In the genomic region with DNA sequence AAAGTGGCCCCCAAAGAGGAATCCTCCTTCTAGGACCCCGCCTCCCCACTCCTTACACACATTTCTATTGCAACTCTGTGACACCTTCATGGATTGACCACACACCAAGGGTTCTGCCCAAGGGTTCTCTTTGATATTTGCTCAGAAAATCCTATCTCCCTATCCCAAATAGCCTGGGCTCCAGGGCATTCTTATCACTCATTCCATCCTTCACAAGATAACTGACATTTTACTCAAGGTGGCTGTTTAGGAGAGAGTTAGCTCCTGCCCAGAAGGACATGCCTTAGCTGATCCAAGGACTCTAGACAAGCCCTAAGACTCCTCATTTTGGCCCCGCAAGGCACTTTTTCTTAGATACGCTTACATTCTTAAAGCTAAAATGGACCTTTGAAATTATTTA, we compare ENCODE assay signal across 40 cellular contexts. TPM values are rescaled to one million over a fixed set of nuclear protein-coding genes. Genes with fewer than 3 reads are reported as not detected.
"Had no signal": no experiment of that assay in that cellular context is flagged by ENCODE, and none has a peak within 500 bp of the region (broad histone marks: within the 10 kb centered on the region; RNA-seq: fewer than 3 reads in every experiment).

No MANE protein-coding gene starts in this region.

- H3K27me3 ChIP-seq: ascending aorta, cardiac muscle cell had no signal

- H3K4me1 Mint-ChIP-seq: activated CD4-positive, alpha-beta T cell treated with anti-CD3 and anti-CD28 coated beads, Interleukin-2, amount 10 ng/mL, durations not matched to agents 24 days and 14 days; activated CD8-positive, alpha-beta memory T cell treated with anti-CD3 and anti-CD28 coated beads, Interleukin-2, amount 10 ng/mL, durations not matched to agents 7 days and 5 days; activated naive CD4-positive, alpha-beta T cell treated with anti-CD3 and anti-CD28 coated beads, Interleukin-2, amount 10 ng/mL, durations not matched to agents 7 days and 5 days; activated naive CD4-positive, alpha-beta T cell treated with anti-CD3 and anti-CD28 coated beads, Interleukin-2, amount 50 U/mL, for 24 hours; activated naive CD8-positive, alpha-beta T cell treated with anti-CD3 and anti-CD28 coated beads, Interleukin-2, amount 10 ng/mL, durations not matched to agents 7 days and 5 days; central memory CD8-positive, alpha-beta T cell had no signal

- H3K27me3 Mint-ChIP-seq: activated B cell treated with CpG ODN at 0.5 μM for 24 hours; activated CD4-positive, alpha-beta memory T cell treated with anti-CD3 and anti-CD28 coated beads for 36 hours; activated CD4-positive, alpha-beta T cell treated with anti-CD3 and anti-CD28 coated beads, Interleukin-2, amount 10 ng/mL, durations not matched to agents 24 days and 14 days; activated CD8-positive, alpha-beta memory T cell treated with anti-CD3 and anti-CD28 coated beads, Interleukin-2, amount 10 ng/mL, durations not matched to agents 7 days and 5 days; activated naive CD4-positive, alpha-beta T cell treated with anti-CD3 and anti-CD28 coated beads, Interleukin-2, amount 10 ng/mL, durations not matched to agents 7 days and 5 days; activated naive CD4-positive, alpha-beta T cell treated with anti-CD3 and anti-CD28 coated beads, Interleukin-2, amount 50 U/mL, for 24 hours; activated naive CD8-positive, alpha-beta T cell; activated naive CD8-positive, alpha-beta T cell treated with anti-CD3 and anti-CD28 coated beads, Interleukin-2, amount 10 ng/mL, durations not matched to agents 7 days and 5 days; activated naive CD8-positive, alpha-beta T cell treated with anti-CD3 and anti-CD28 coated beads, Interleukin-2, amount 50 U/mL, for 24 hours; brain; central memory CD8-positive, alpha-beta T cell had no signal

- H3K36me3 Mint-ChIP-seq: activated CD4-positive, alpha-beta memory T cell treated with anti-CD3 and anti-CD28 coated beads for 36 hours; activated CD8-positive, alpha-beta memory T cell treated with anti-CD3 and anti-CD28 coated beads, Interleukin-2, amount 10 ng/mL, durations not matched to agents 7 days and 5 days; activated naive CD4-positive, alpha-beta T cell treated with anti-CD3 and anti-CD28 coated beads, Interleukin-2, amount 10 ng/mL, durations not matched to agents 7 days and 5 days; activated naive CD4-positive, alpha-beta T cell treated with anti-CD3 and anti-CD28 coated beads, Interleukin-2, amount 50 U/mL, for 24 hours; activated naive CD8-positive, alpha-beta T cell; activated naive CD8-positive, alpha-beta T cell treated with anti-CD3 and anti-CD28 coated beads, Interleukin-2, amount 10 ng/mL, durations not matched to agents 7 days and 5 days had no signal

- H3K4me3 Mint-ChIP-seq: activated B cell treated with CpG ODN at 0.5 μM for 24 hours; activated CD4-positive, alpha-beta memory T cell treated with anti-CD3 and anti-CD28 coated beads for 36 hours; activated CD4-positive, alpha-beta T cell treated with anti-CD3 and anti-CD28 coated beads, Interleukin-2, amount 10 ng/mL, durations not matched to agents 24 days and 14 days; activated CD8-positive, alpha-beta memory T cell treated with anti-CD3 and anti-CD28 coated beads, Interleukin-2, amount 10 ng/mL, durations not matched to agents 7 days and 5 days; activated CD8-positive, alpha-beta T cell treated with anti-CD3 and anti-CD28 coated beads, Interleukin-2, amount 10 ng/mL, durations not matched to agents 7 days and 5 days; activated naive CD4-positive, alpha-beta T cell treated with anti-CD3 and anti-CD28 coated beads, Interleukin-2, amount 10 ng/mL, durations not matched to agents 7 days and 5 days; activated naive CD4-positive, alpha-beta T cell treated with anti-CD3 and anti-CD28 coated beads, Interleukin-2, amount 50 U/mL, for 24 hours; activated naive CD8-positive, alpha-beta T cell; activated naive CD8-positive, alpha-beta T cell treated with anti-CD3 and anti-CD28 coated beads, Interleukin-2, amount 10 ng/mL, durations not matched to agents 7 days and 5 days; activated naive CD8-positive, alpha-beta T cell treated with anti-CD3 and anti-CD28 coated beads, Interleukin-2, amount 50 U/mL, for 24 hours; activated T-cell treated with anti-CD3 and anti-CD28 coated beads, Interleukin-2, amount 50 U/mL, for 24 hours; brain; central memory CD8-positive, alpha-beta T cell; T-helper 1 cell treated with Interleukin-12 subunit alpha and Interleukin-12 subunit beta and Interleukin-4 antibody, amounts not matched to agents 30 μg/mL and 1 μg/mL, for 36 hours; T-helper 2 cell treated with Interferon-gamma antibody and Interleukin-4, amounts not matched to agents 5 μg/mL and 100 μg/mL, for 36 hours had no signal

- H3K27ac Mint-ChIP-seq: activated B cell treated with CpG ODN at 0.5 μM for 24 hours; activated CD4-positive, alpha-beta memory T cell treated with anti-CD3 and anti-CD28 coated beads for 36 hours; activated CD4-positive, alpha-beta T cell treated with anti-CD3 and anti-CD28 coated beads, Interleukin-2, amount 10 ng/mL, durations not matched to agents 24 days and 14 days; activated CD8-positive, alpha-beta memory T cell treated with anti-CD3 and anti-CD28 coated beads, Interleukin-2, amount 10 ng/mL, durations not matched to agents 7 days and 5 days; activated CD8-positive, alpha-beta T cell treated with anti-CD3 and anti-CD28 coated beads, Interleukin-2, amount 10 ng/mL, durations not matched to agents 7 days and 5 days; activated naive CD4-positive, alpha-beta T cell treated with anti-CD3 and anti-CD28 coated beads, Interleukin-2, amount 10 ng/mL, durations not matched to agents 7 days and 5 days; activated naive CD4-positive, alpha-beta T cell treated with anti-CD3 and anti-CD28 coated beads, Interleukin-2, amount 50 U/mL, for 24 hours; activated naive CD8-positive, alpha-beta T cell; activated naive CD8-positive, alpha-beta T cell treated with anti-CD3 and anti-CD28 coated beads, Interleukin-2, amount 10 ng/mL, durations not matched to agents 7 days and 5 days; activated naive CD8-positive, alpha-beta T cell treated with anti-CD3 and anti-CD28 coated beads, Interleukin-2, amount 50 U/mL, for 24 hours; activated T-cell treated with anti-CD3 and anti-CD28 coated beads, Interleukin-2, amount 50 U/mL, for 24 hours; activated T-helper 2 cell treated with anti-CD3 and anti-CD28 coated beads, Interferon-gamma antibody, Interleukin-2, Interleukin-4, amounts not matched to agents 10 μg/mL and 5 μg/mL and 100 μg/mL, durations not matched to agents 14 hours and 24 hours and 36 hours; T-helper 1 cell treated with Interleukin-12 subunit alpha and Interleukin-12 subunit beta and Interleukin-4 antibody, amounts not matched to agents 30 μg/mL and 1 μg/mL, for 36 hours; T-helper 2 cell treated with Interferon-gamma antibody and Interleukin-4, amounts not matched to agents 5 μg/mL and 100 μg/mL, for 36 hours had no signal

- H3K9me3 ChIP-seq: ascending aorta had no signal

- H3K27ac ChIP-seq: ascending aorta, cardiac muscle cell, VCaP had no signal

- FAIRE-seq: bronchial epithelial cell, TTC549 had no signal

- H3K36me3 ChIP-seq: ascending aorta, cardiac muscle cell had no signal

- H3K4me1 ChIP-seq: ascending aorta had no signal

- H3K9me3 Mint-ChIP-seq: activated B cell treated with CpG ODN at 0.5 μM for 24 hours; activated CD4-positive, alpha-beta memory T cell treated with anti-CD3 and anti-CD28 coated beads for 36 hours; activated naive CD4-positive, alpha-beta T cell treated with anti-CD3 and anti-CD28 coated beads, Interleukin-2, amount 10 ng/mL, durations not matched to agents 7 days and 5 days; activated naive CD4-positive, alpha-beta T cell treated with anti-CD3 and anti-CD28 coated beads, Interleukin-2, amount 50 U/mL, for 24 hours; activated naive CD8-positive, alpha-beta T cell treated with anti-CD3 and anti-CD28 coated beads, Interleukin-2, amount 10 ng/mL, durations not matched to agents 7 days and 5 days; activated naive CD8-positive, alpha-beta T cell treated with anti-CD3 and anti-CD28 coated beads, Interleukin-2, amount 50 U/mL, for 24 hours; activated T-cell treated with anti-CD3 and anti-CD28 coated beads, Interleukin-2, amount 50 U/mL, for 24 hours; activated T-helper 2 cell treated with anti-CD3 and anti-CD28 coated beads, Interferon-gamma antibody, Interleukin-2, Interleukin-4, amounts not matched to agents 10 μg/mL and 5 μg/mL and 100 μg/mL, durations not matched to agents 14 hours and 24 hours and 36 hours; brain; central memory CD8-positive, alpha-beta T cell; T-helper 1 cell treated with Interleukin-12 subunit alpha and Interleukin-12 subunit beta and Interleukin-4 antibody, amounts not matched to agents 30 μg/mL and 1 μg/mL, for 36 hours; T-helper 2 cell treated with Interferon-gamma antibody and Interleukin-4, amounts not matched to agents 5 μg/mL and 100 μg/mL, for 36 hours had no signal

- DNase-seq: activated B cell treated with CpG ODN at 0.5 μM for 24 hours; activated CD4-positive, alpha-beta memory T cell treated with anti-CD3 and anti-CD28 coated beads for 36 hours; activated CD4-positive, alpha-beta T cell treated with anti-CD3 and anti-CD28 coated beads for 4 hours; activated CD4-positive, alpha-beta T cell treated with anti-CD3 and anti-CD28 coated beads, Interleukin-2, amount 10 ng/mL, durations not matched to agents 24 days and 14 days; activated CD4-positive, alpha-beta T cell treated with anti-CD3 and anti-CD28 coated beads, Interleukin-2, amount 50 U/mL, for 1 hour; activated CD4-positive, alpha-beta T cell treated with anti-CD3 and anti-CD28 coated beads, Interleukin-2, amount 50 U/mL, for 4 hours; activated CD4-positive, CD25-positive, alpha-beta regulatory T cell treated with anti-CD3 and anti-CD28 coated beads, Interleukin-2, amount 50 U/mL, for 72 hours; activated CD8-positive, alpha-beta memory T cell treated with anti-CD3 and anti-CD28 coated beads for 24 hours; activated CD8-positive, alpha-beta memory T cell treated with anti-CD3 and anti-CD28 coated beads, Interleukin-2, amount 10 ng/mL, durations not matched to agents 7 days and 5 days; activated CD8-positive, alpha-beta memory T cell treated with anti-CD3 and anti-CD28 coated beads, Interleukin-2, amount 50 U/mL, for 48 hours; activated CD8-positive, alpha-beta T cell treated with anti-CD3 and anti-CD28 coated beads, Interleukin-2, amount 10 ng/mL, durations not matched to agents 7 days and 5 days; activated effector memory CD4-positive, alpha-beta T cell treated with Interleukin-2 at 50 U/mL for 16 hours; activated gamma-delta T cell; activated naive CD4-positive, alpha-beta T cell treated with anti-CD3 and anti-CD28 coated beads, Interleukin-2, amount 10 ng/mL, durations not matched to agents 7 days and 5 days; activated naive CD4-positive, alpha-beta T cell treated with Interleukin-2 at 50 U/mL for 16 hours; activated naive CD8-positive, alpha-beta T cell treated with anti-CD3 and anti-CD28 coated beads, Interleukin-2, amount 10 ng/mL, durations not matched to agents 7 days and 5 days; activated naive CD8-positive, alpha-beta T cell treated with anti-CD3 and anti-CD28 coated beads, Interleukin-2, amount 50 U/mL, for 24 hours; activated T-cell treated with anti-CD3 and anti-CD28 coated beads, Interleukin-2, amount 50 U/mL, for 24 hours; activated T-cell treated with anti-CD3 and anti-CD28 coated beads, Interleukin-2, amount 50 U/mL, for 48 hours; amygdala; anterior cingulate cortex; caudate nucleus; cerebellar nuclear complex; T-helper 1 cell; T-helper 2 cell; T-helper 9 cell had no signal

- H3K4me3 ChIP-seq: ascending aorta, cardiac muscle cell had no signal

- ATAC-seq: activated CD8-positive, alpha-beta memory T cell treated with anti-CD3 and anti-CD28 coated beads, Interleukin-2, amount 10 ng/mL, durations not matched to agents 7 days and 5 days; activated CD8-positive, alpha-beta T cell treated with anti-CD3 and anti-CD28 coated beads, Interleukin-2, amount 10 ng/mL, durations not matched to agents 7 days and 5 days; activated naive CD8-positive, alpha-beta T cell treated with anti-CD3 and anti-CD28 coated beads, Interleukin-2, amount 50 U/mL, for 24 hours had no signal

RNA-seq across cellular contexts. Expression of gene ATXN3L, which starts 47.4 kb away (rescaled TPM):
- total RNA-seq: activated B cell treated with CpG ODN at 0.5 μM for 24 hours; activated CD4-positive, alpha-beta memory T cell treated with anti-CD3 and anti-CD28 coated beads for 36 hours; activated CD4-positive, alpha-beta T cell treated with anti-CD3 and anti-CD28 coated beads, Interleukin-2, amount 10 ng/mL, durations not matched to agents 24 days and 14 days; activated CD8-positive, alpha-beta memory T cell treated with anti-CD3 and anti-CD28 coated beads, Interleukin-2, amount 10 ng/mL, durations not matched to agents 7 days and 5 days; activated CD8-positive, alpha-beta T cell treated with anti-CD3 and anti-CD28 coated beads, Interleukin-2, amount 10 ng/mL, durations not matched to agents 7 days and 5 days; activated naive CD8-positive, alpha-beta T cell treated with anti-CD3 and anti-CD28 coated beads, Interleukin-2, amount 10 ng/mL, durations not matched to agents 7 days and 5 days; activated T-helper 2 cell treated with anti-CD3 and anti-CD28 coated beads, Interferon-gamma antibody, Interleukin-2, Interleukin-4, amounts not matched to agents 10 μg/mL and 5 μg/mL and 100 μg/mL, durations not matched to agents 14 hours and 24 hours and 36 hours; ascending aorta; bronchial epithelial cell; cardiac muscle cell; chondrocyte had no signal
- polyA plus RNA-seq: adipose tissue, cardiac muscle cell had no signal
